Comparison of ENCODE assay signal across 10 cellular contexts in genomic region chr2:37287966-37288365, GRCh38. TPM values are rescaled to one million over a fixed set of nuclear protein-coding genes. Genes with fewer than 3 reads are reported as not detected.
DNase-seq lines count a peak whose midpoint lies in the region; ATAC-seq and TF ChIP-seq lines count a peak whose summit lies in the region.
"Had no signal": no experiment of that assay in that cellular context is flagged by ENCODE, and none has a peak within 500 bp of the region (broad histone marks: within the 10 kb centered on the region; RNA-seq: fewer than 3 reads in every experiment).

No MANE protein-coding gene starts in this region.

- H3K27ac ChIP-seq in esophagus squamous epithelium: no peak overlapping the region
- no peak overlapping the region for H3K27ac ChIP-seq in gastroesophageal sphincter

- no peaks in the 10 kb centered on the region for H3K27me3 ChIP-seq in BE2C
- no peaks in the 10 kb centered on the region for H3K27me3 ChIP-seq in esophagus squamous epithelium
- no peaks in the 10 kb centered on the region for H3K27me3 ChIP-seq in gastroesophageal sphincter

- ATAC-seq in esophagus mucosa (peak; percentile 37), left cardiac atrium (no peak), gastroesophageal sphincter (no peak), GM21526 (IDR thresholded peaks at IDR 0.05; ENCODE audit: low FRiP score, unreplicated experiment) (no peak)

- TF ChIP-seq EP300 in gastroesophageal sphincter (IDR thresholded peaks at IDR 0.05): no peak

- H3K36me3 ChIP-seq in BE2C (peaks cover 35% of the 10 kb centered on the region), esophagus squamous epithelium (peaks cover 0 to 69% (median 0%) of the 10 kb centered on the region in 3 donors), gastroesophageal sphincter (peaks cover 0 to 73% of the 10 kb centered on the region in 2 donors)

- WGBS in esophagus squamous epithelium, 2 donors: 88% methylated on average over 2 of the region's 2 CpGs
- WGBS in gastroesophageal sphincter (ENCODE audit: low coverage in 1 of 2), 2 donors: 86 to 97% methylated on average over 2 of the region's 2 CpGs

- no peak overlapping the region for H3K4me3 ChIP-seq in BE2C (ENCODE audit: low read depth, low read length)
- no peak overlapping the region for H3K4me3 ChIP-seq in GM12865 (ENCODE audit: low read depth, low read length)
- H3K4me3 ChIP-seq in esophagus squamous epithelium: no peak overlapping the region
- H3K4me3 ChIP-seq in gastroesophageal sphincter: no peak overlapping the region

- H3K4me1 ChIP-seq in BE2C (0 out of 2 replicates have a peak, but pooled peaks cover 3% of the 10 kb centered on the region), esophagus squamous epithelium (peaks cover 0 to 10% (median 0%) of the 10 kb centered on the region in 3 donors), gastroesophageal sphincter (peaks cover 0 to 3% (median 0%) of the 10 kb centered on the region in 3 donors)

- H3K9me3 ChIP-seq in BE2C (no peaks in the 10 kb centered on the region), esophagus squamous epithelium (no peaks in the 10 kb centered on the region), gastroesophageal sphincter (no peaks in the 10 kb centered on the region)

- TF ChIP-seq POLR2A in esophagus squamous epithelium (IDR thresholded peaks at IDR 0.05) (no peak), gastroesophageal sphincter (IDR thresholded peaks at IDR 0.05) (no peak)

- TF ChIP-seq CTCF in BE2C (IDR thresholded peaks at IDR 0.05; ENCODE audit: low read depth, low read length) (peak; percentile 65), GM12865 (IDR thresholded peaks at IDR 0.05; ENCODE audit: insufficient read depth, low read depth, low read length, missing control alignments) (peak; percentile 19), esophagus squamous epithelium (IDR thresholded peaks at IDR 0.05) (peak in 1 of 6 experiments; percentile 26), gastroesophageal sphincter (IDR thresholded peaks at IDR 0.05) (peak in 1 of 4 experiments; percentile 14)

- intact Hi-C loops in esophagus squamous epithelium (cut with DNase I) (no loop called here), left cardiac atrium (cut with DNase I) (no loop called here)

- DNase-seq in BE2C (peak; percentile 40), GM12865 (ENCODE audit: low read depth) (peak; percentile 11), NOMO-1 treated with DMSO at 0.1 percent for 48 hours (lab: John Stamatoyannopoulos, UW; ENCODE audit: unreplicated experiment) (peak; percentile 22), esophagus squamous epithelium (lab: John Stamatoyannopoulos, UW) (no peak), left cardiac atrium (no peak)
- DNase-seq: activated CD8-positive, alpha-beta memory T cell treated with anti-CD3 and anti-CD28 coated beads, Interleukin-2, amount 50 U/mL, for 48 hours; natural killer cell had no signal

RNA-seq across cellular contexts. Expression of gene PRKD3, which starts 36.7 kb away (rescaled TPM):
- 24.5 TPM for polyA plus RNA-seq in BE2C (2012; ENCODE audit: insufficient read depth, insufficient read length, low read depth)
- total RNA-seq in esophagus mucosa (17.4 TPM), esophagus squamous epithelium (10 to 100 TPM in 3 of 4 donors, 1 to 10 TPM in 1; 7.4 to 25.9 (median 23.2) TPM), left cardiac atrium (10 to 100 TPM; 15.9 to 21.0 TPM), gastroesophageal sphincter (10 to 100 TPM; 29.3 to 40.3 (median 38.3) TPM)

RNA-seq across cellular contexts. Expression of gene QPCT, which starts 56.5 kb away (rescaled TPM):
- polyA plus RNA-seq in BE2C (2012; ENCODE audit: insufficient read depth, insufficient read length, low read depth): 7.5 TPM
- total RNA-seq in esophagus mucosa: 5.9 TPM
- 10 to 100 TPM in 2 of 4 donors, 1 to 10 TPM in 2; 2.1 to 13.7 (median 7.2) TPM for total RNA-seq in esophagus squamous epithelium
- total RNA-seq in left cardiac atrium: 1 to 10 TPM; 1.4 to 2.5 TPM
- 1 to 10 TPM; 1.5 to 5.2 (median 2.6) TPM for total RNA-seq in gastroesophageal sphincter

RNA-seq across cellular contexts. Expression of gene NDUFAF7, which starts 56.5 kb away (rescaled TPM):
- polyA plus RNA-seq in BE2C (2012; ENCODE audit: insufficient read depth, insufficient read length, low read depth): 10.2 TPM
- 6.9 TPM for total RNA-seq in esophagus mucosa
- total RNA-seq in esophagus squamous epithelium: 10 to 100 TPM in 1 of 4 donors, 1 to 10 TPM in 3; 8.3 to 12.6 (median 8.9) TPM
- 10 to 100 TPM; 17.1 to 22.2 TPM for total RNA-seq in left cardiac atrium
- total RNA-seq in gastroesophageal sphincter: 10 to 100 TPM; 18.1 to 23.2 (median 19.4) TPM

RNA-seq across cellular contexts. Expression of gene CEBPZ, which starts 56.6 kb away (rescaled TPM):
- 87.3 TPM for polyA plus RNA-seq in BE2C (2012; ENCODE audit: insufficient read depth, insufficient read length, low read depth)
- total RNA-seq in esophagus mucosa: 30.8 TPM
- total RNA-seq in esophagus squamous epithelium: 10 to 100 TPM; 13.9 to 47.5 (median 33.7) TPM
- 10 to 100 TPM; 33.2 to 41.9 TPM for total RNA-seq in left cardiac atrium
- total RNA-seq in gastroesophageal sphincter: 10 to 100 TPM; 22.1 to 48.9 (median 41.8) TPM

Comparison
In these comparisons a context has a peak if more than half of its experiments do, and no peak if none do; other contexts are left out.
1. DNase-seq: peak in BE2C (single experiment), GM12865 (single experiment) and NOMO-1 treated with DMSO at 0.1 percent for 48 hours (single experiment); none in esophagus squamous epithelium (single experiment) and left cardiac atrium (single experiment).